ENCODE assay signal across 11 cellular contexts in the genomic region with DNA sequence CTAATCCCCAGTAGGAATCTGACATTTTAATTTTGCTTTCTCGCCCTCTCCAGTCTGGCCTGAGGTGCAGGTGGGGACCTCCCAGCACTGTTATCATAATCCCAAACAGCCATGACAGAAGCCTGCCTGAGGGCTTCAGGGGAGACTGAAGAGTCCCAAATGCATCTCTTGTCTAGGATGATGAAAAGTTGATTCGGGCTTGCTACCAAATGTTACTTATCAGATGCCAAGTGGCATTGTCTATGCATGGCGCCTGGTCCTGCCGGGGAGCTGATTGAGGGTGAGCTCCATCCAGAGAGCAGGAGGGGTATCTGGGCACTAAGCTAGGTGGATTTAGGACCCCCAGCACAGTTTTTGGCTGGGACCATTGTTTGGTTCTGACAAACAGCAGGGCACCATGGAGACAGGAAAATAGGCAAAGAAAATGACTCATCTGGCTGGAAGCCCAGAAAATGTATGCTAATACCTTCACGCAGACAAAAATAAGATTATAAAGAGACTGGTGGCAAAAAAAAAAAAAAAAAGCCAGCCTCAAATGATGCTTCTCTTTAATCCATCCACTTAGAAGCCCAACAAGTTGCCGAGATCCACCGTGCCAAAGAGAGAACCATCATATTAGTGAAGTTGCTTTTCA.
A peak's percentile ranks its signal among the peaks of the same experiment; 100 is the strongest.
DNase-seq lines count a peak whose midpoint lies in the region; FAIRE-seq and TF ChIP-seq lines count a peak whose summit lies in the region.
"Had no signal": no experiment of that assay in that cellular context is flagged by ENCODE, and none has a peak within 500 bp of the region (broad histone marks: within the 10 kb centered on the region; RNA-seq: fewer than 3 reads in every experiment).

No MANE protein-coding gene starts in this region.

- H3K27me3 Mint-ChIP-seq in CD14-positive monocyte (ENCODE audit: low read depth in 3 of 3): peaks cover 7 to 13% (median 13%) of the 10 kb centered on the region in 3 donors

- DNase-seq in HFF-Myc (ENCODE audit: extremely low read depth, low read depth) (peak; percentile 96), NCI-H748 treated with DMSO at 0.1 percent for 48 hours (lab: John Stamatoyannopoulos, UW) (peak; percentile 66), esophagus muscularis mucosa (ENCODE audit: extremely low spot score) (no peak), skeletal muscle cell (ENCODE audit: low read depth) (peak; percentile 66), GM19239 (ENCODE audit: insufficient read length, low spot score) (no peak), CD14-positive monocyte (ENCODE audit: low spot score) (no peak), medulla oblongata (ENCODE audit: extremely low spot score) (no peak), NCI-H1436 treated with DMSO at 0.1 percent for 48 hours (lab: John Stamatoyannopoulos, UW) (no peak)
- DNase-seq: NCI-H146 had no signal

- WGBS in esophagus muscularis mucosa: 35% methylated on average over 7 of the region's 7 CpGs

- H3K9me3 ChIP-seq in esophagus muscularis mucosa: no peaks in the 10 kb centered on the region

- no peaks in the 10 kb centered on the region for H3K27me3 ChIP-seq in esophagus muscularis mucosa

- intact Hi-C loops in esophagus muscularis mucosa (cut with DNase I) (loop anchor here (5.0 to 10.0 kb wide), 2 partner anchors 323 to 574 kb away; no protein-coding TSS in a partner anchor), CD14-positive monocyte (cut with micrococcal nuclease) (no loop called here)

- H3K9me3 Mint-ChIP-seq in CD14-positive monocyte: peaks cover 0 to 2% (median 0%) of the 10 kb centered on the region in 7 donors
- H3K9me3 Mint-ChIP-seq: stimulated activated naive CD8-positive, alpha-beta T cell treated with anti-CD3 and anti-CD28 coated beads, Interleukin-15, Interleukin-2, amounts not matched to agents 100 ng/mL and 50 ng/mL, for 24 hours had no signal

- TF ChIP-seq CTCF in HFF-Myc (IDR thresholded peaks at IDR 0.05; ENCODE audit: low read depth, low read length, missing control alignments) (no peak), esophagus muscularis mucosa (IDR thresholded peaks at IDR 0.05) (no peak), CD14-positive monocyte (IDR thresholded peaks at IDR 0.05) (no peak)

- no peak for TF ChIP-seq POLR2A in esophagus muscularis mucosa (IDR thresholded peaks at IDR 0.05; ENCODE audit: low read depth)

- no peak for FAIRE-seq in GM19239 (lab: Jason Lieb, UNC)

- H3K4me3 ChIP-seq in HFF-Myc (replicated peaks; ENCODE audit: low read depth, low read length) (no peak overlapping the region), esophagus muscularis mucosa (no peak overlapping the region), skeletal muscle cell (ENCODE audit: low read depth, low read length) (no peak overlapping the region)

- H3K36me3 Mint-ChIP-seq in CD14-positive monocyte: no peaks in the 10 kb centered on the region
- H3K36me3 Mint-ChIP-seq: activated naive CD8-positive, alpha-beta T cell had no signal

- H3K36me3 ChIP-seq in esophagus muscularis mucosa: no peaks in the 10 kb centered on the region

- H3K27ac Mint-ChIP-seq in CD14-positive monocyte: no peak overlapping the region
- H3K27ac Mint-ChIP-seq: activated naive CD8-positive, alpha-beta T cell; stimulated activated naive CD8-positive, alpha-beta T cell treated with anti-CD3 and anti-CD28 coated beads, Interleukin-15, Interleukin-2, amounts not matched to agents 100 ng/mL and 50 ng/mL, for 24 hours had no signal

- H3K27ac ChIP-seq in esophagus muscularis mucosa (replicated peaks in 1 of 4): peak overlapping the region; percentile 68 to 77 (median 72)

- H3K4me3 Mint-ChIP-seq in CD14-positive monocyte: no peak overlapping the region
- H3K4me3 Mint-ChIP-seq: activated naive CD8-positive, alpha-beta T cell; stimulated activated naive CD8-positive, alpha-beta T cell treated with anti-CD3 and anti-CD28 coated beads, Interleukin-15, Interleukin-2, amounts not matched to agents 100 ng/mL and 50 ng/mL, for 24 hours had no signal

- H3K4me1 ChIP-seq in esophagus muscularis mucosa: peaks cover 28 to 48% (median 41%) of the 10 kb centered on the region in 4 donors

- no peak for TF ChIP-seq EP300 in esophagus muscularis mucosa (IDR thresholded peaks at IDR 0.05)

- no peaks in the 10 kb centered on the region for H3K4me1 Mint-ChIP-seq in CD14-positive monocyte

Comparison
In these comparisons a context has a peak if more than half of its experiments do, and no peak if none do; other contexts are left out.
1. DNase-seq: peak in HFF-Myc (single experiment), NCI-H748 treated with DMSO at 0.1 percent for 48 hours (single experiment) and skeletal muscle cell (single experiment); none in esophagus muscularis mucosa (single experiment), GM19239 (single experiment), CD14-positive monocyte (single experiment), medulla oblongata (single experiment) and NCI-H1436 treated with DMSO at 0.1 percent for 48 hours (single experiment).